16 cellular contexts compared by ENCODE assay signal in genomic region chr10:44512345-44513095, GRCh38.
A peak's percentile ranks its signal among the peaks of the same experiment; 100 is the strongest.
DNase-seq lines count a peak whose midpoint lies in the region; ATAC-seq and TF ChIP-seq lines count a peak whose summit lies in the region.
"Had no signal": no experiment of that assay in that cellular context is flagged by ENCODE, and none has a peak within 500 bp of the region (broad histone marks: within the 10 kb centered on the region; RNA-seq: fewer than 3 reads in every experiment).

No MANE protein-coding gene starts in this region.

- TF ChIP-seq CTCF in hepatocyte (IDR thresholded peaks at IDR 0.05; ENCODE audit: poor library complexity) (no peak), type B pancreatic cell (conservative IDR thresholded peaks at IDR 0.05) (no peak)

- no peak overlapping the region for H3K27ac ChIP-seq in hepatocyte
- H3K27ac ChIP-seq: 22Rv1 had no signal

- H3K36me3 ChIP-seq in hepatocyte (replicated peaks; ENCODE audit: insufficient read depth, low read depth), result no peaks in the 10 kb centered on the region

- H3K4me2 ChIP-seq in hepatocyte, result no peak overlapping the region

- H3K9me2 ChIP-seq in hepatocyte (replicated peaks; ENCODE audit: insufficient read depth), result no peaks in the 10 kb centered on the region

- 73% methylated on average over 5 of the region's 5 CpGs for WGBS in hepatocyte (ENCODE audit: low lambda C conversion rate, missing lambda C conversion rate)

- no peaks in the 10 kb centered on the region for H3K27me3 ChIP-seq in hepatocyte

- H3K9me3 ChIP-seq in hepatocyte (ENCODE audit: low read depth), result no peaks in the 10 kb centered on the region

- no peak for ATAC-seq in naive thymus-derived CD8-positive, alpha-beta T cell

- H3K36me3 Mint-ChIP-seq in type B pancreatic cell, result no peaks in the 10 kb centered on the region
- H3K36me3 Mint-ChIP-seq in naive thymus-derived CD8-positive, alpha-beta T cell, result no peaks in the 10 kb centered on the region
- H3K36me3 Mint-ChIP-seq: CD4-positive, CD25-positive, alpha-beta regulatory T cell had no signal

- no peak overlapping the region for H3K4me3 Mint-ChIP-seq in type B pancreatic cell
- no peak overlapping the region for H3K4me3 Mint-ChIP-seq in naive thymus-derived CD8-positive, alpha-beta T cell
- H3K4me3 Mint-ChIP-seq: CD4-positive, CD25-positive, alpha-beta regulatory T cell; H9 had no signal

- no peak overlapping the region for H2AFZ ChIP-seq in hepatocyte

- no peak overlapping the region for H3K27ac Mint-ChIP-seq in type B pancreatic cell
- H3K27ac Mint-ChIP-seq in naive thymus-derived CD8-positive, alpha-beta T cell, result no peak overlapping the region
- H3K27ac Mint-ChIP-seq: H9 had no signal

- H3K79me2 ChIP-seq in hepatocyte, result no peaks in the 10 kb centered on the region

- DNase-seq in NCI-H2171 treated with DMSO at 0.1 percent for 48 hours (lab: John Stamatoyannopoulos, UW) (peak; percentile 14), NCI-H2171 (lab: John Stamatoyannopoulos, UW) (no peak), NCI-H446 (lab: John Stamatoyannopoulos, UW) (peak; percentile 60 to 87), hepatocyte (ENCODE audit: low spot score) (peak; percentile 20), type B pancreatic cell (ENCODE audit: extremely low spot score, unreplicated experiment) (no peak), NOMO-1 treated with DMSO at 0.1 percent for 48 hours (lab: John Stamatoyannopoulos, UW; ENCODE audit: unreplicated experiment) (no peak), NCI-H2196 treated with DMSO at 0.1 percent for 48 hours (lab: John Stamatoyannopoulos, UW; ENCODE audit: unreplicated experiment) (no peak)
- DNase-seq in naive thymus-derived CD8-positive, alpha-beta T cell, result no peak
- DNase-seq: CD4-positive, CD25-positive, alpha-beta regulatory T cell; DMS153; DMS79 treated with DMSO at 0.1 percent for 48 hours; EL; GDM1; GOT3; H9 had no signal

- no peaks in the 10 kb centered on the region for H3K27me3 Mint-ChIP-seq in type B pancreatic cell
- H3K27me3 Mint-ChIP-seq in naive thymus-derived CD8-positive, alpha-beta T cell, result peaks cover under 1 to 19% (median 5%) of the 10 kb centered on the region in 5 donors
- H3K27me3 Mint-ChIP-seq: CD4-positive, CD25-positive, alpha-beta regulatory T cell had no signal

- H4K20me1 ChIP-seq in hepatocyte (ENCODE audit: insufficient read depth, poor library complexity, severe bottlenecking), result no peaks in the 10 kb centered on the region

- no peak overlapping the region for H3K4me3 ChIP-seq in hepatocyte

- peaks cover 15% of the 10 kb centered on the region for H3K4me1 Mint-ChIP-seq in type B pancreatic cell (ENCODE audit: unreplicated experiment)
- H3K4me1 Mint-ChIP-seq in naive thymus-derived CD8-positive, alpha-beta T cell, result no peaks in the 10 kb centered on the region
- H3K4me1 Mint-ChIP-seq: CD4-positive, CD25-positive, alpha-beta regulatory T cell; H9 had no signal

- no peaks in the 10 kb centered on the region for H3K9me3 Mint-ChIP-seq in type B pancreatic cell
- peaks cover 0 to 3% (median 0%) of the 10 kb centered on the region in 9 donors for H3K9me3 Mint-ChIP-seq in naive thymus-derived CD8-positive, alpha-beta T cell
- H3K9me3 Mint-ChIP-seq: H9 had no signal

- H3K4me1 ChIP-seq in hepatocyte (ENCODE audit: insufficient read depth), result peaks cover 5% of the 10 kb centered on the region

- POLR2A ChIA-PET in naive thymus-derived CD8-positive, alpha-beta T cell (lab: Charles Lee), result no interaction called here

Comparison
In these comparisons a context has a peak if more than half of its experiments do, and no peak if none do; other contexts are left out.
1. DNase-seq: peak in NCI-H2171 treated with DMSO at 0.1 percent for 48 hours (single experiment), NCI-H446 (2 of 2) and hepatocyte (single experiment); none in NCI-H2171 (single experiment), type B pancreatic cell (single experiment), NOMO-1 treated with DMSO at 0.1 percent for 48 hours (single experiment), NCI-H2196 treated with DMSO at 0.1 percent for 48 hours (single experiment) and naive thymus-derived CD8-positive, alpha-beta T cell (0 of 10).